ENCODE assay signal across 1 cellular context in the genomic region with DNA sequence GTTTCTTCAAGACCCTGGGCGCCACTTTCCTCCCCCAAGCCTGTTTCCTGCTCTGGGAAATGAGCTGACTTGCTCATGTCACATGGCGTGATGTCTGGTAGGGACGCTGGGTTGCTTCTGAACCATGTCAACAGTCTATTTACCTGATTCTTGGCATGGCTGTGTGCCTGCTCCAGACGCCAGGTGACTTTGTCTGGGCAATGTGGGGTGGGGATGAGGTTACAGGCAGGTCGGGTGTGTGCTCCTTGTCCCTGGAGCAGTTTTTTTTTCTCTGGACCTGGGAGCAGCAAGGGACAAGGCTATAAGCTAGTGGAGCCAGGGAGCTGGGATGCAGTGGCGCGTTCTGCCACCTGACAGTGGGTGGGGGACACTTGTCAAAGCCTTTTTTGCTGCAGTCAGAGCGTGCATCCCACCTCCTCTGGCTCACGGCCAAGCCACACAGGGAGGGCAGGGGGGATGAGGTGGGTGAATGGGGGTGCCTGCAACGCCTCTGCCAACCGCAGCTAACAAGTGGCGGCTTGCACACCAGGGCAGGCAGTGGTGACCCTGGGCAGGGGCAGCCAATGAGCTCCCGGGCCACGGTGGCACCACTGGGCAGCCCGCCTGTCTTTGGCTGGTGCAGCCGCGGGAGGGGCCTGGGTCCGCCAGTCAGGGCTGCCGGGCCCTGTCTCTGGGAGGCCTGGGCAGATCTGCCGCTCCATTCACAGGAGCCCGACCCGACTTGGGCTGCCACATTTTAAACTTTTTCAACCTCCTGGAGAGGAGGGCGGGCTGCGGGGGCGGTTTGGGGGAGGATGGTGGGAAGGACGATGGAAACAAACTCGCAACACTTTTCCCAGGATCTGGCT.
A peak's percentile ranks its signal among the peaks of the same experiment; 100 is the strongest.
TF ChIP-seq lines count a peak whose summit lies in the region.

No MANE protein-coding gene starts in this region.

TF ChIP-seq in HepG2, 621 proteins besides CTCF, POLR2A, EP300 and RAD21 (continues in another document):
- TF ChIP-seq MZF1 (CRISPR knock-in tag; IDR thresholded peaks at IDR 0.05; ENCODE audit: borderline replicate concordance): peak; percentile 79; the same call in 1 of the 2 replicates
- TF ChIP-seq MYNN (CRISPR knock-in tag; IDR thresholded peaks at IDR 0.05; ENCODE audit: low read depth): no peak
- TF ChIP-seq ZNF816 (CRISPR knock-in tag; IDR thresholded peaks at IDR 0.05; ENCODE audit: borderline replicate concordance): no peak
- no peak for TF ChIP-seq KLF13 (CRISPR knock-in tag; IDR thresholded peaks at IDR 0.05)
- peak; percentile 39; the same call in 1 of the 2 replicates for TF ChIP-seq ZBTB33 (CRISPR knock-in tag; IDR thresholded peaks at IDR 0.05)
- TF ChIP-seq ZNF761 (CRISPR knock-in tag; conservative IDR thresholded peaks at IDR 0.05): peak; percentile 41; the same call in 1 of the 2 replicates
- TF ChIP-seq, protein P1, sequence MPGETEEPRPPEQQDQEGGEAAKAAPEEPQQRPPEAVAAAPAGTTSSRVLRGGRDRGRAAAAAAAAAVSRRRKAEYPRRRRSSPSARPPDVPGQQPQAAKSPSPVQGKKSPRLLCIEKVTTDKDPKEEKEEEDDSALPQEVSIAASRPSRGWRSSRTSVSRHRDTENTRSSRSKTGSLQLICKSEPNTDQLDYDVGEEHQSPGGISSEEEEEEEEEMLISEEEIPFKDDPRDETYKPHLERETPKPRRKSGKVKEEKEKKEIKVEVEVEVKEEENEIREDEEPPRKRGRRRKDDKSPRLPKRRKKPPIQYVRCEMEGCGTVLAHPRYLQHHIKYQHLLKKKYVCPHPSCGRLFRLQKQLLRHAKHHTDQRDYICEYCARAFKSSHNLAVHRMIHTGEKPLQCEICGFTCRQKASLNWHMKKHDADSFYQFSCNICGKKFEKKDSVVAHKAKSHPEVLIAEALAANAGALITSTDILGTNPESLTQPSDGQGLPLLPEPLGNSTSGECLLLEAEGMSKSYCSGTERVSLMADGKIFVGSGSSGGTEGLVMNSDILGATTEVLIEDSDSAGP (CRISPR knock-in tag; IDR thresholded peaks at IDR 0.05; ENCODE audit: borderline replicate concordance): peak; percentile 76
- TF ChIP-seq HINFP (CRISPR knock-in tag; IDR thresholded peaks at IDR 0.05; ENCODE audit: low read depth): no peak; the same call in 1 of the 2 replicates
- 0 out of 2 replicates have a peak, but pooled peaks have one; percentile 50 for TF ChIP-seq JUND (CRISPR knock-in tag; IDR thresholded peaks at IDR 0.05)
- TF ChIP-seq, protein P2, sequence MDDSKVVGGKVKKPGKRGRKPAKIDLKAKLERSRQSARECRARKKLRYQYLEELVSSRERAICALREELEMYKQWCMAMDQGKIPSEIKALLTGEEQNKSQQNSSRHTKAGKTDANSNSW (CRISPR knock-in tag; IDR thresholded peaks at IDR 0.05; ENCODE audit: borderline replicate concordance): no peak
- TF ChIP-seq ZNF20 (CRISPR knock-in tag; IDR thresholded peaks at IDR 0.05): no peak
- TF ChIP-seq, protein P3, sequence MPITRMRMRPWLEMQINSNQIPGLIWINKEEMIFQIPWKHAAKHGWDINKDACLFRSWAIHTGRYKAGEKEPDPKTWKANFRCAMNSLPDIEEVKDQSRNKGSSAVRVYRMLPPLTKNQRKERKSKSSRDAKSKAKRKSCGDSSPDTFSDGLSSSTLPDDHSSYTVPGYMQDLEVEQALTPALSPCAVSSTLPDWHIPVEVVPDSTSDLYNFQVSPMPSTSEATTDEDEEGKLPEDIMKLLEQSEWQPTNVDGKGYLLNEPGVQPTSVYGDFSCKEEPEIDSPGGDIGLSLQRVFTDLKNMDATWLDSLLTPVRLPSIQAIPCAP (CRISPR knock-in tag; IDR thresholded peaks at IDR 0.05; ENCODE audit: low read depth): no peak
- TF ChIP-seq AKAP8 (CRISPR knock-in tag; IDR thresholded peaks at IDR 0.05): peak; percentile 81; the same call in 1 of the 2 replicates
- TF ChIP-seq ARID3A (IDR thresholded peaks at IDR 0.05; ENCODE audit: low read depth, low read length): no peak
- TF ChIP-seq PPARG (CRISPR knock-in tag; conservative IDR thresholded peaks at IDR 0.05): peak; percentile 11; the same call in 1 of the 2 replicates
- TF ChIP-seq ZNF530 (CRISPR knock-in tag; IDR thresholded peaks at IDR 0.05; ENCODE audit: low read depth): no peak
- 0 out of 2 replicates have a peak, but pooled peaks have one; percentile 40 for TF ChIP-seq ZNF598 (CRISPR knock-in tag; IDR thresholded peaks at IDR 0.05; ENCODE audit: borderline replicate concordance)
- no peak for TF ChIP-seq ZNF703 (CRISPR knock-in tag; IDR thresholded peaks at IDR 0.05; ENCODE audit: borderline replicate concordance)
- TF ChIP-seq, protein P4, sequence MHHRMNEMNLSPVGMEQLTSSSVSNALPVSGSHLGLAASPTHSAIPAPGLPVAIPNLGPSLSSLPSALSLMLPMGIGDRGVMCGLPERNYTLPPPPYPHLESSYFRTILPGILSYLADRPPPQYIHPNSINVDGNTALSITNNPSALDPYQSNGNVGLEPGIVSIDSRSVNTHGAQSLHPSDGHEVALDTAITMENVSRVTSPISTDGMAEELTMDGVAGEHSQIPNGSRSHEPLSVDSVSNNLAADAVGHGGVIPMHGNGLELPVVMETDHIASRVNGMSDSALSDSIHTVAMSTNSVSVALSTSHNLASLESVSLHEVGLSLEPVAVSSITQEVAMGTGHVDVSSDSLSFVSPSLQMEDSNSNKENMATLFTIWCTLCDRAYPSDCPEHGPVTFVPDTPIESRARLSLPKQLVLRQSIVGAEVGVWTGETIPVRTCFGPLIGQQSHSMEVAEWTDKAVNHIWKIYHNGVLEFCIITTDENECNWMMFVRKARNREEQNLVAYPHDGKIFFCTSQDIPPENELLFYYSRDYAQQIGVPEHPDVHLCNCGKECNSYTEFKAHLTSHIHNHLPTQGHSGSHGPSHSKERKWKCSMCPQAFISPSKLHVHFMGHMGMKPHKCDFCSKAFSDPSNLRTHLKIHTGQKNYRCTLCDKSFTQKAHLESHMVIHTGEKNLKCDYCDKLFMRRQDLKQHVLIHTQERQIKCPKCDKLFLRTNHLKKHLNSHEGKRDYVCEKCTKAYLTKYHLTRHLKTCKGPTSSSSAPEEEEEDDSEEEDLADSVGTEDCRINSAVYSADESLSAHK (CRISPR knock-in tag; IDR thresholded peaks at IDR 0.05; ENCODE audit: borderline replicate concordance): no peak
- peak; percentile 43; the same call in 1 of the 2 replicates for TF ChIP-seq IRF2 (CRISPR knock-in tag; IDR thresholded peaks at IDR 0.05)
- no peak for TF ChIP-seq ARNT (IDR thresholded peaks at IDR 0.05)
- TF ChIP-seq PRDM10 (CRISPR knock-in tag; IDR thresholded peaks at IDR 0.05; ENCODE audit: low read depth): 0 out of 2 replicates have a peak, but pooled peaks have one; percentile 37
- no peak for TF ChIP-seq KLF12 (CRISPR knock-in tag; IDR thresholded peaks at IDR 0.05; ENCODE audit: borderline replicate concordance)
- TF ChIP-seq ZBTB42 (CRISPR knock-in tag; IDR thresholded peaks at IDR 0.05): no peak
- TF ChIP-seq PAWR (CRISPR knock-in tag; IDR thresholded peaks at IDR 0.05; ENCODE audit: borderline replicate concordance): no peak
- no peak for TF ChIP-seq KLF16 (CRISPR knock-in tag; IDR thresholded peaks at IDR 0.05)
- 0 out of 2 replicates have a peak, but pooled peaks have one; percentile 8 for TF ChIP-seq DR1 (CRISPR knock-in tag; IDR thresholded peaks at IDR 0.05)
- TF ChIP-seq NKX3-1 (CRISPR knock-in tag; IDR thresholded peaks at IDR 0.05): no peak
- TF ChIP-seq ZFYVE20 (CRISPR knock-in tag; IDR thresholded peaks at IDR 0.05; ENCODE audit: borderline replicate concordance, low read depth): no peak
- TF ChIP-seq ATF4 (CRISPR knock-in tag; IDR thresholded peaks at IDR 0.05): no peak
- TF ChIP-seq MBNL3 (CRISPR knock-in tag; conservative IDR thresholded peaks at IDR 0.05): no peak
- TF ChIP-seq, protein P5, sequence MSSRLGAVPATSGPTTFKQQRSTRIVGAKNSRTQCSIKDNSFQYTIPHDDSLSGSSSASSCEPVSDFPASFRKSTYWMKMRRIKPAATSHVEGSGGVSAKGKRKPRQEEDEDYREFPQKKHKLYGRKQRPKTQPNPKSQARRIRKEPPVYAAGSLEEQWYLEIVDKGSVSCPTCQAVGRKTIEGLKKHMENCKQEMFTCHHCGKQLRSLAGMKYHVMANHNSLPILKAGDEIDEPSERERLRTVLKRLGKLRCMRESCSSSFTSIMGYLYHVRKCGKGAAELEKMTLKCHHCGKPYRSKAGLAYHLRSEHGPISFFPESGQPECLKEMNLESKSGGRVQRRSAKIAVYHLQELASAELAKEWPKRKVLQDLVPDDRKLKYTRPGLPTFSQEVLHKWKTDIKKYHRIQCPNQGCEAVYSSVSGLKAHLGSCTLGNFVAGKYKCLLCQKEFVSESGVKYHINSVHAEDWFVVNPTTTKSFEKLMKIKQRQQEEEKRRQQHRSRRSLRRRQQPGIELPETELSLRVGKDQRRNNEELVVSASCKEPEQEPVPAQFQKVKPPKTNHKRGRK (CRISPR knock-in tag; IDR thresholded peaks at IDR 0.05): 0 out of 2 replicates have a peak, but pooled peaks have one; percentile 27
- TF ChIP-seq HES4 (CRISPR knock-in tag; IDR thresholded peaks at IDR 0.05; ENCODE audit: borderline replicate concordance): no peak
- TF ChIP-seq ZNF292 (CRISPR knock-in tag; IDR thresholded peaks at IDR 0.05; ENCODE audit: borderline replicate concordance, low read depth): peak; percentile 70; the same call in 1 of the 2 replicates
- TF ChIP-seq HMG20A (CRISPR knock-in tag; IDR thresholded peaks at IDR 0.05; ENCODE audit: borderline replicate concordance): no peak
